Comparison of ENCODE assay signal across 1 cellular context in the genomic region with DNA sequence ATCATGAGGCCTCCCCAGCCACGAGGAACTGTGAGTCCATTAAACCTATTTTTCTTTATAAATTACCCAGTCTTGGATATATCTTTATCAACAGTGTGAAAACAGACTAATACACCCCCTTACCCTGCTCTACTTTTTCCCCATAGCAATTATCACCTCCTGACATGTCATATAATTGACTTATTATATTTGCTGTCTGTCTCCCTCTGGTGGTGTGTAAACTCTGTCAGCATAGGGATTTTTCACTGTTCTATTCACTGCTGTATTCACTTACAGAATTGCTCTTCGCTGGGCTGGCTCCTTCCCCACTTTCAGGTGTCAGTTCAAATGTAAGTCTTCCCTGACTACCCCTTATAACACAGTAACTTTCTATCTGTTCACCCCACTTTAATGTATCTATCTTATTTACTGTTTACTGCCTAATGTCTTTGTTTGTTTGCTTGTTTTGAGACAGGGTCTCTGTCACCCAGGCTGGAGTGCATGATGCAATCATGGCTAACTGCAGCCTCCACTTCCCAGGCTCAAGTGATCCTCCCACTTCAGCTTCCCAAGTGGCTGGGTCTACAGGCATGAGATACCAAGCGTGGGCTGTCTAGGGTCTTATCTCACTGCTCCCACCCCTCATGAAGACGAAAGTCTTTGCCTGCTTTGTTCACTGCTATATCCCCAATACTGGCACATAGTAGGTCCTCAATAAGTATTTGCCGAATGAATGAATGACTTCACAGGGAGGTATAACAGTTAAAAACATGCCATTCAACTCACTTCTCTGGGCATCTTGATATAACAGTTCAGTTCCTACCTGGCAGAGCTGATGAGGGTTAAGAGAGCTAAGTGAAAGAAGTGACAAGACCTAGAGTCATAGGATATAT.
TF ChIP-seq lines count a peak whose summit lies in the region.

No MANE protein-coding gene starts in this region.

TF ChIP-seq in GM12878, 131 proteins besides CTCF, POLR2A, EP300 and RAD21:
- TF ChIP-seq SMC3 (IDR thresholded peaks at IDR 0.05; ENCODE audit: borderline replicate concordance, low read length) (peak; percentile 32; the same call in 1 of the 2 replicates), ZZZ3 (IDR thresholded peaks at IDR 0.05; ENCODE audit: control insufficient read depth, insufficient read length, low read depth) (no peak), MEF2A (IDR thresholded peaks at IDR 0.05; ENCODE audit: insufficient read depth, low read depth, low read length) (no peak)
- TF ChIP-seq, protein P1, sequence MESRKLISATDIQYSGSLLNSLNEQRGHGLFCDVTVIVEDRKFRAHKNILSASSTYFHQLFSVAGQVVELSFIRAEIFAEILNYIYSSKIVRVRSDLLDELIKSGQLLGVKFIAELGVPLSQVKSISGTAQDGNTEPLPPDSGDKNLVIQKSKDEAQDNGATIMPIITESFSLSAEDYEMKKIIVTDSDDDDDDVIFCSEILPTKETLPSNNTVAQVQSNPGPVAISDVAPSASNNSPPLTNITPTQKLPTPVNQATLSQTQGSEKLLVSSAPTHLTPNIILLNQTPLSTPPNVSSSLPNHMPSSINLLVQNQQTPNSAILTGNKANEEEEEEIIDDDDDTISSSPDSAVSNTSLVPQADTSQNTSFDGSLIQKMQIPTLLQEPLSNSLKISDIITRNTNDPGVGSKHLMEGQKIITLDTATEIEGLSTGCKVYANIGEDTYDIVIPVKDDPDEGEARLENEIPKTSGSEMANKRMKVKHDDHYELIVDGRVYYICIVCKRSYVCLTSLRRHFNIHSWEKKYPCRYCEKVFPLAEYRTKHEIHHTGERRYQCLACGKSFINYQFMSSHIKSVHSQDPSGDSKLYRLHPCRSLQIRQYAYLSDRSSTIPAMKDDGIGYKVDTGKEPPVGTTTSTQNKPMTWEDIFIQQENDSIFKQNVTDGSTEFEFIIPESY (IDR thresholded peaks at IDR 0.05) = no peak
